In the genomic region with DNA sequence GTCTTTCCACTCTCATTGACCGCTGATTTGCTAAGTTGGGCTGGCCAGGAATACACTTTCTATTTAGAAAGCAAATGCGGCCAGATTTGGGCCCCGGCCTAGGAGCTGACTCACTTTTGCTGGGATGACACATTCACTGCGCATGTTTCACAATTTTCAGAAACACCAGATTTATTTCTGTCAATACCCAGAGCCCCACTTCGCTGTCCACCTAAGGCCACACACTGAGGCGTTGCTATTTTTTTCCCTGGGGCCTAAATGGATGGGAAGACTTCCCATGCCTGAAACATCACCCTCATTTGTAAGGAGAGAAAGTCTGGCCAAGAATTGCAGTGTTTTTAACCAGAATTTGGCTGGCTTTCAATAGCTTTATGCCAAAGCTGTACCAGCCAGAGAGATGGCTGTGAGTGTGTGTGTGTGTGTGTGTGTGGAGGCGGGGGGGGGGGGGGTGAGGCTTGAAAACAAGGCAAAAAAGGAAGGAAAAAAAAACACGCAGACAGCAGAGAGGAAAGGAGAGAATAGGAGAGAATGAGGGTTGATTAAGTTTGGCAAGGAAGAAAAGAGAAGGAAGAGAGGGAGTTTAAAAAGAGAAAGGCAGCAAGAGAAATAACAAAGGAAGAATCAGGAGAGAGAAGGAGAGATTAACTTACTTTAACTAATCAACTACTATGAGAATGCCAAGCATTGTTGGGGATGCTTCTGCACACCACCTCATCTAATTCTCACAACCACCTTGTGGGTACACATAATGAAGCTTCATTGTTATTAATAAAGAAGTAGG, we compare ENCODE assay signal across 9 cellular contexts.
DNase-seq lines count a peak whose midpoint lies in the region; ATAC-seq, FAIRE-seq and TF ChIP-seq lines count a peak whose summit lies in the region.
"Had no signal": no experiment of that assay in that cellular context is flagged by ENCODE, and none has a peak within 500 bp of the region (broad histone marks: within the 10 kb centered on the region; RNA-seq: fewer than 3 reads in every experiment).

No MANE protein-coding gene starts in this region.

- H3K79me1 ChIP-seq in H1 (ENCODE audit: low read depth, low read length): no peaks in the 10 kb centered on the region

- no peak overlapping the region for H3K23ac ChIP-seq in H1 (ENCODE audit: insufficient read length)

- no peak for TF ChIP-seq POLR2A in H1 (IDR thresholded peaks at IDR 0.05; ENCODE audit: control extremely low read depth in 1 of 2, low read depth in 2 of 2, low read length in 2 of 2)

- H3K14ac ChIP-seq in H1 (ENCODE audit: insufficient read length): no peak overlapping the region

- no peak overlapping the region for H2AK5ac ChIP-seq in H1 (ENCODE audit: low read depth, low read length)

- no peak overlapping the region for H4K5ac ChIP-seq in H1 (ENCODE audit: insufficient read length, low read depth, low read length)

- DNase-seq in BJ (ENCODE audit: low read depth) (peak; percentile 95), NCI-H69 (lab: John Stamatoyannopoulos, UW) (peak; percentile 62), H1 (ENCODE audit: low read depth in 1 of 2, low spot score in 2 of 2) (no peak), GDM1 (lab: John Stamatoyannopoulos, UW) (no peak), DMS79 (lab: John Stamatoyannopoulos, UW) (no peak)

- TF ChIP-seq CTCF in BJ (IDR thresholded peaks at IDR 0.05; ENCODE audit: insufficient read depth, low read depth, low read length) (no peak), H1 (IDR thresholded peaks at IDR 0.05; ENCODE audit: control extremely low read depth in 1 of 3, insufficient read depth in 1 of 3, low read depth in 1 of 3, low read length in 3 of 3) (no peak)

- H2AFZ ChIP-seq in H1 (ENCODE audit: low read length): no peak overlapping the region

- ATAC-seq in GM18519 (IDR thresholded peaks at IDR 0.05; ENCODE audit: low FRiP score, unreplicated experiment) (no peak), GM19463 (IDR thresholded peaks at IDR 0.05; ENCODE audit: unreplicated experiment) (no peak)

- CTCF ChIA-PET in BJ (lab: Yijun Ruan, JAX): interaction anchor here (0.6 to 1.1 kb wide), 3 partner anchors 17 to 319 kb away, joined by 3 to 4 read pairs (median 3); no protein-coding TSS in a partner anchor
- CTCF ChIA-PET in H1 (lab: Charles Lee; ENCODE audit: partially characterized antibody): no interaction called here

- H2BK12ac ChIP-seq in H1 (ENCODE audit: low read depth, low read length): peak overlapping the region; percentile 55; the same call in 1 of the 2 replicates

- no peak for TF ChIP-seq RAD21 in H1 (IDR thresholded peaks at IDR 0.05 in 1 of 2, conservative IDR thresholded peaks at IDR 0.05 in 1 of 2; ENCODE audit: low read depth in 2 of 2, low read length in 2 of 2)

- no peak overlapping the region for H3K56ac ChIP-seq in H1 (replicated peaks; ENCODE audit: insufficient read length, low read depth, low read length)

- FAIRE-seq in H1 (lab: Jason Lieb, UNC): no peak
- FAIRE-seq: GM18507 had no signal

- H3K4me1 ChIP-seq in H1 (replicated peaks in 1 of 4; ENCODE audit: control insufficient read depth in 3 of 4, insufficient read depth in 4 of 4, low read length in 3 of 4) (peaks cover 0 to 5% (median 2%) of the 10 kb centered on the region in 4 experiments; a peak in 3 of 7 replicates), mucosa of stomach (ENCODE audit: control insufficient read depth, insufficient read depth, low read length) (peaks cover 35% of the 10 kb centered on the region)

- H3K9me3 ChIP-seq in H1 (ENCODE audit: insufficient read depth in 2 of 2, low read depth in 1 of 2, low read length in 1 of 2): no peaks in the 10 kb centered on the region
- no peaks in the 10 kb centered on the region for H3K9me3 ChIP-seq in mucosa of stomach (ENCODE audit: control insufficient read depth, low read length)

- H2BK15ac ChIP-seq in H1 (ENCODE audit: low read length): no peak overlapping the region

- H2BK5ac ChIP-seq in H1 (ENCODE audit: low read depth, low read length): peak overlapping the region; percentile 63; the same call in 1 of the 2 replicates

- H3K27me3 ChIP-seq in BJ (ENCODE audit: control insufficient read depth, insufficient read depth, low read length): no peaks in the 10 kb centered on the region
- H3K27me3 ChIP-seq in H1 (replicated peaks in 1 of 4; ENCODE audit: control insufficient read depth in 3 of 4, extremely low read depth in 1 of 4, insufficient read depth in 3 of 4, low read length in 3 of 4): no peaks in the 10 kb centered on the region
- H3K27me3 ChIP-seq in mucosa of stomach (ENCODE audit: control insufficient read depth, insufficient read depth, low read length): no peaks in the 10 kb centered on the region

- no peak overlapping the region for H2BK120ac ChIP-seq in H1 (replicated peaks; ENCODE audit: low read depth, low read length)

- H4K8ac ChIP-seq in H1 (ENCODE audit: extremely low read depth, insufficient read depth, low read length): no peak overlapping the region

- H3K23me2 ChIP-seq in H1 (ENCODE audit: low read depth, low read length): no peaks in the 10 kb centered on the region; the same call in 1 of the 2 replicates

- no peak overlapping the region for H3K4me3 ChIP-seq in BJ (ENCODE audit: low read depth, low read length)
- H3K4me3 ChIP-seq in H1 (ENCODE audit: extremely low read depth in 1 of 4, insufficient read depth in 2 of 4, low read depth in 3 of 4, low read length in 4 of 4): no peak overlapping the region
- H3K4me3 ChIP-seq in mucosa of stomach (ENCODE audit: low read length): no peak overlapping the region

- TF ChIP-seq EP300 in H1 (IDR thresholded peaks at IDR 0.05; ENCODE audit: borderline replicate concordance in 1 of 2, low read depth in 2 of 2, low read length in 2 of 2): no peak

- no peak overlapping the region for H3K4ac ChIP-seq in H1 (replicated peaks; ENCODE audit: insufficient read length, low read depth, low read length)

- H3K9ac ChIP-seq in H1 (replicated peaks in 1 of 4; ENCODE audit: extremely low read depth in 1 of 4, low read depth in 3 of 4, low read length in 3 of 4) (no peak overlapping the region), mucosa of stomach (ENCODE audit: low read length) (peak overlapping the region; percentile 49)

- H3K18ac ChIP-seq in H1 (ENCODE audit: extremely low read depth, low read length): no peak overlapping the region

- H4K91ac ChIP-seq in H1 (replicated peaks; ENCODE audit: insufficient read length, low read length): peak overlapping the region; percentile 18

- H4K20me1 ChIP-seq in H1 (replicated peaks in 1 of 2; ENCODE audit: control insufficient read depth in 1 of 2, insufficient read depth in 2 of 2, low read length in 2 of 2): no peaks in the 10 kb centered on the region

- no peak overlapping the region for H3K4me2 ChIP-seq in H1 (ENCODE audit: insufficient read depth in 1 of 2, low read depth in 2 of 2, low read length in 2 of 2)

- H3K79me2 ChIP-seq in H1 (ENCODE audit: control insufficient read depth in 1 of 2, insufficient read depth in 2 of 2, low read length in 2 of 2): no peaks in the 10 kb centered on the region

- no peak overlapping the region for H3K27ac ChIP-seq in H1 (ENCODE audit: low read depth, low read length)

- WGBS in H1 (ENCODE audit: extremely low coverage in 1 of 2, insufficient coverage in 1 of 2, insufficient read length in 1 of 2, insufficient replicate concordance in 2 of 2, low coverage in 1 of 2, low lambda C conversion rate in 2 of 2, missing lambda C conversion rate in 1 of 2), 2 experiments: 89% methylated on average over 6 of the region's 8 CpGs; no CpG with 5 or more reads in 1 of the 2 experiments

- no peaks in the 10 kb centered on the region for H3K36me3 ChIP-seq in BJ (ENCODE audit: control insufficient read depth, insufficient read depth, low read length)
- H3K36me3 ChIP-seq in H1 (ENCODE audit: control insufficient read depth in 2 of 4, insufficient read depth in 4 of 4, low read length in 3 of 4): no peaks in the 10 kb centered on the region
- no peaks in the 10 kb centered on the region for H3K36me3 ChIP-seq in mucosa of stomach (ENCODE audit: control insufficient read depth, insufficient read depth, low read length)

- POLR2A ChIA-PET in BJ (lab: Charles Lee) (no interaction called here), H1 (lab: Charles Lee; ENCODE audit: partially characterized antibody) (no interaction called here)

- H2BK20ac ChIP-seq in H1 (ENCODE audit: low read length): peak overlapping the region; percentile 66; the same call in 1 of the 2 replicates

TF ChIP-seq in H1, 55 proteins besides CTCF, POLR2A, EP300 and RAD21 (continues in another document):
- TF ChIP-seq CBX5 (IDR thresholded peaks at IDR 0.05; ENCODE audit: low read depth, low read length) (no peak), HDAC2 (IDR thresholded peaks at IDR 0.05; ENCODE audit: borderline replicate concordance in 1 of 2, low read depth in 2 of 2, low read length in 2 of 2) (no peak), SUZ12 (IDR thresholded peaks at IDR 0.05; ENCODE audit: low read length) (no peak), EGR1 (IDR thresholded peaks at IDR 0.05; ENCODE audit: borderline replicate concordance, low read depth, low read length) (no peak), SIRT6 (IDR thresholded peaks at IDR 0.05; ENCODE audit: low read length) (no peak)

Comparison
In these comparisons a context has a peak if more than half of its experiments do, and no peak if none do; other contexts are left out.
1. DNase-seq: peak in BJ (single experiment) and NCI-H69 (single experiment); none in H1 (0 of 2), GDM1 (single experiment) and DMS79 (single experiment).